9 cellular contexts compared by ENCODE assay signal in genomic region chr14:76870146-76870545, GRCh38. TPM values are rescaled to one million over a fixed set of nuclear protein-coding genes. Genes with fewer than 3 reads are reported as not detected.
DNase-seq lines count a peak whose midpoint lies in the region; ATAC-seq and TF ChIP-seq lines count a peak whose summit lies in the region.
"Had no signal": no experiment of that assay in that cellular context is flagged by ENCODE, and none has a peak within 500 bp of the region (broad histone marks: within the 10 kb centered on the region; RNA-seq: fewer than 3 reads in every experiment).

No MANE protein-coding gene starts in this region.

- H3K27me3 ChIP-seq in Caco-2 (replicated peaks; ENCODE audit: control insufficient read depth, insufficient read depth, low read length) (no peaks in the 10 kb centered on the region), H7 (ENCODE audit: control insufficient read depth, insufficient read depth, low read length) (no peaks in the 10 kb centered on the region), kidney epithelial cell (ENCODE audit: control insufficient read depth, insufficient read depth, low read length) (peaks cover 15% of the 10 kb centered on the region)

- TF ChIP-seq CTCF in Caco-2 (IDR thresholded peaks at IDR 0.05; ENCODE audit: insufficient read depth in 1 of 2, low read depth in 1 of 2, low read length in 1 of 2, severe bottlenecking in 1 of 2, unreplicated experiment in 1 of 2), result peak; percentile 41 to 62
- peak; percentile 9 for TF ChIP-seq CTCF in kidney epithelial cell (IDR thresholded peaks at IDR 0.05; ENCODE audit: insufficient read depth, low read length, poor library complexity, severe bottlenecking)

- H3K9me3 ChIP-seq in Caco-2, result peaks cover 3% of the 10 kb centered on the region; the same call in 1 of the 2 replicates

- no peak overlapping the region for H3K27ac Mint-ChIP-seq in Caco-2 (ENCODE audit: unreplicated experiment)
- H3K27ac Mint-ChIP-seq: stimulated activated naive CD8-positive, alpha-beta T cell treated with anti-CD3 and anti-CD28 coated beads, Interleukin-15, Interleukin-2, amounts not matched to agents 100 ng/mL and 50 ng/mL, for 24 hours had no signal

- POLR2A ChIA-PET in Caco-2 (lab: Charles Lee), result no interaction called here

- H3K4me3 ChIP-seq in Caco-2 (ENCODE audit: low read depth, low read length), result no peak overlapping the region
- H3K4me3 ChIP-seq in H7 (ENCODE audit: insufficient read depth, low read depth, low read length), result no peak overlapping the region
- H3K4me3 ChIP-seq in kidney epithelial cell (ENCODE audit: low read depth, low read length), result no peak overlapping the region

- no peaks in the 10 kb centered on the region for H3K9me3 Mint-ChIP-seq in Caco-2 (ENCODE audit: unreplicated experiment)
- H3K9me3 Mint-ChIP-seq: stimulated activated naive CD8-positive, alpha-beta T cell treated with anti-CD3 and anti-CD28 coated beads, Interleukin-15, Interleukin-2, amounts not matched to agents 100 ng/mL and 50 ng/mL, for 24 hours had no signal

- ATAC-seq in activated CD4-positive, CD25-positive, alpha-beta regulatory T cell treated with anti-CD3 and anti-CD28 coated beads, Interleukin-2, amount 50 U/mL, for 24 hours, result no peak
- ATAC-seq in GM19395 (IDR thresholded peaks at IDR 0.05; ENCODE audit: unreplicated experiment), result no peak

- intact Hi-C loops in Caco-2 (cut with micrococcal nuclease; ENCODE audit: unreplicated experiment), result no loop called here

- no peaks in the 10 kb centered on the region for H3K4me1 ChIP-seq in Caco-2

- H3K4me3 Mint-ChIP-seq in Caco-2 (ENCODE audit: unreplicated experiment), result no peak overlapping the region
- H3K4me3 Mint-ChIP-seq: stimulated activated naive CD8-positive, alpha-beta T cell treated with anti-CD3 and anti-CD28 coated beads, Interleukin-15, Interleukin-2, amounts not matched to agents 100 ng/mL and 50 ng/mL, for 24 hours had no signal

- H3K4me1 Mint-ChIP-seq in Caco-2 (ENCODE audit: low read depth, unreplicated experiment), result no peaks in the 10 kb centered on the region

- CTCF ChIA-PET in Caco-2 (lab: Charles Lee), result interaction anchor here (0.6 to 7.5 kb wide), 4 partner anchors 200 to 281 kb away, joined by 3 to 144 read pairs (median 4); no protein-coding TSS in a partner anchor

- no peaks in the 10 kb centered on the region for H3K27me3 Mint-ChIP-seq in Caco-2 (ENCODE audit: insufficient read depth, unreplicated experiment)
- H3K27me3 Mint-ChIP-seq: stimulated activated naive CD8-positive, alpha-beta T cell treated with anti-CD3 and anti-CD28 coated beads, Interleukin-15, Interleukin-2, amounts not matched to agents 100 ng/mL and 50 ng/mL, for 24 hours had no signal

- peak; percentile 42 to 51 for DNase-seq in Caco-2
- peak; percentile 62 for DNase-seq in H7
- DNase-seq in SK-N-DZ (ENCODE audit: low spot score), result peak; percentile 49
- no peak for DNase-seq in kidney epithelial cell (ENCODE audit: low read depth)
- no peak for DNase-seq in superior temporal gyrus (ENCODE audit: extremely low spot score)

- BruUV-seq in Caco-2 (replicated peaks; lab: Mats Ljungman, UMichigan), result no TSS peak

- H3K36me3 ChIP-seq in Caco-2 (ENCODE audit: control insufficient read depth, insufficient read depth, low read length), result no peaks in the 10 kb centered on the region
- H3K36me3 ChIP-seq in H7 (replicated peaks; ENCODE audit: control insufficient read depth, insufficient read depth, low read length), result no peaks in the 10 kb centered on the region
- H3K36me3 ChIP-seq in kidney epithelial cell (ENCODE audit: control insufficient read depth, insufficient read depth, low read length), result no peaks in the 10 kb centered on the region

- no peaks in the 10 kb centered on the region for H3K36me3 Mint-ChIP-seq in Caco-2 (ENCODE audit: insufficient read depth, unreplicated experiment)

RNA-seq across cellular contexts. Expression of gene LRRC74A, which starts 43.9 kb away (rescaled TPM):
- total RNA-seq in Caco-2 (2022) (not detected in 2 replicates), kidney epithelial cell (not detected in 2 replicates)
- not detected in 2 replicates for total RNA-seq in H7 (2014; rRNA removed; shearing (Covaris generic))
- polyA plus RNA-seq in SK-N-DZ (2014; cell fraction: cytosol; rRNA removed), result not detected in 2 replicates
- not detected in 2 replicates for polyA plus RNA-seq in SK-N-DZ (2014; cell fraction: nucleus; rRNA removed)
- total RNA-seq: lung microvascular endothelial cell had no signal

RNA-seq across cellular contexts. Expression of gene ANGEL1, which starts 57.5 kb away (rescaled TPM):
- total RNA-seq in Caco-2 (2022) (23.0 and 23.2 TPM in 2 replicates), kidney epithelial cell (7.1 and 15.3 TPM in 2 replicates)
- 23.3 and 28.5 TPM in 2 replicates for total RNA-seq in H7 (2014; rRNA removed; shearing (Covaris generic))
- polyA plus RNA-seq in SK-N-DZ (2014; cell fraction: cytosol; rRNA removed), result 8.8 and 9.6 TPM in 2 replicates
- 12.2 and 18.5 TPM in 2 replicates for polyA plus RNA-seq in SK-N-DZ (2014; cell fraction: nucleus; rRNA removed)

Comparison
In these comparisons a context has a peak if more than half of its experiments do, and no peak if none do; other contexts are left out.
1. DNase-seq: peak in Caco-2 (2 of 2), H7 (single experiment) and SK-N-DZ (single experiment); none in kidney epithelial cell (single experiment) and superior temporal gyrus (single experiment).